26 cellular contexts compared by ENCODE assay signal in the genomic region with DNA sequence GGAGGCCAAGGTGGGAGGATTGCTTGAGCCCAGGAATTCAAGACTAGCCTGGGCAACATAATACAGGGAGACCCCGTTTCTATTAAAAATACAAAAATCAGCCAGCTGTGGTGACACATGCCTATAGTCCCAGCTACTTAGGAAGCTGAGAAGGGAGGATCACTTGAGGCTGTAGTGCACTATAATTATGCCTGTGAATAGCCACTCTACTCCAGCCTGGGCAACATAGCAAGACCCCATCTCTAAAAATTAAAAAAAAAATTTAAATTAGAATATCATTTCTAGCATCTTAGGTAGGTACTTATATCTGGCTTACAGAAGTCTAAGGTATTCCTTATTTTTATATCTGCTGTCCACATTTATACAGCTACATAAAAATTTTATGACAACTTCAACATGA.
"Had no signal": no experiment of that assay in that cellular context is flagged by ENCODE, and none has a peak within 500 bp of the region (broad histone marks: within the 10 kb centered on the region; RNA-seq: fewer than 3 reads in every experiment).

No MANE protein-coding gene starts in this region.

- H3K36me3 ChIP-seq: gastroesophageal sphincter, lower lobe of right lung had no signal

- H3K9me3 ChIP-seq: esophagus muscularis mucosa, gastroesophageal sphincter, heart left ventricle, lower lobe of right lung, mucosa of descending colon had no signal

- H3K9me3 Mint-ChIP-seq: immature natural killer cell, mesothelial cell of epicardium, naive B cell had no signal

- H3K4me1 ChIP-seq: esophagus muscularis mucosa, foreskin keratinocyte, gastroesophageal sphincter, heart left ventricle, lower lobe of right lung had no signal

- H3K4me2 ChIP-seq: hepatocyte had no signal

- H3K27me3 Mint-ChIP-seq: naive B cell had no signal

- H3K4me3 ChIP-seq: coronary artery, dorsolateral prefrontal cortex, esophagus muscularis mucosa, gastroesophageal sphincter, heart left ventricle, hepatocyte, lower lobe of right lung, mucosa of descending colon had no signal

- DNase-seq: dermis blood vessel endothelial cell; dorsolateral prefrontal cortex; effector CD4-positive, alpha-beta T cell; effector memory CD4-positive, alpha-beta T cell; foreskin keratinocyte; heart left ventricle; hypothalamus; immature natural killer cell; islet precursor cell; kidney; kidney glomerular epithelial cell; left colon; left ventricle myocardium superior; lower lobe of right lung; mesenchymal stem cell; mucosa of descending colon; naive B cell had no signal

- H3K27me3 ChIP-seq: dorsolateral prefrontal cortex, esophagus muscularis mucosa, foreskin keratinocyte, gastroesophageal sphincter, heart left ventricle, hepatocyte had no signal

- H3K27ac ChIP-seq: coronary artery, dorsolateral prefrontal cortex, esophagus muscularis mucosa, foreskin keratinocyte, gastroesophageal sphincter, heart left ventricle, hepatocyte, lower lobe of right lung had no signal

- H3K79me2 ChIP-seq: hepatocyte had no signal

- H3K27ac Mint-ChIP-seq: immature natural killer cell, mesothelial cell of epicardium, naive B cell had no signal

- ATAC-seq: foreskin keratinocyte, gastroesophageal sphincter, heart left ventricle, left colon, left lobe of liver, left ventricle myocardium superior, lower lobe of right lung, mucosa of descending colon had no signal

- H3K4me3 Mint-ChIP-seq: immature natural killer cell, mesothelial cell of epicardium, naive B cell had no signal

- FAIRE-seq: colon, endothelial cell of umbilical vein, frontal cortex, kidney had no signal

- H2AFZ ChIP-seq: hepatocyte had no signal

- H3K4me1 Mint-ChIP-seq: immature natural killer cell, mesothelial cell of epicardium, naive B cell had no signal

- H3K36me3 Mint-ChIP-seq: immature natural killer cell, naive B cell had no signal
